10 cellular contexts compared by ENCODE assay signal in genomic region chr9:136170291-136170901, GRCh38. TPM values are rescaled to one million over a fixed set of nuclear protein-coding genes. Genes with fewer than 3 reads are reported as not detected.
DNase-seq lines count a peak whose midpoint lies in the region; ATAC-seq, FAIRE-seq and TF ChIP-seq lines count a peak whose summit lies in the region.
"Had no signal": no experiment of that assay in that cellular context is flagged by ENCODE, and none has a peak within 500 bp of the region (broad histone marks: within the 10 kb centered on the region; RNA-seq: fewer than 3 reads in every experiment).

No MANE protein-coding gene starts in this region.

- H3K36me3 ChIP-seq in cardiac muscle cell, result no peaks in the 10 kb centered on the region

- no peak overlapping the region for H3K27ac Mint-ChIP-seq in activated T-cell treated with anti-CD3 and anti-CD28 coated beads, Interleukin-2, amount 50 U/mL, for 72 hours

- peak; percentile 79 to 84 for ATAC-seq in activated T-cell treated with anti-CD3 and anti-CD28 coated beads, Interleukin-2, amount 50 U/mL, for 72 hours (replicated peaks in 1 of 2)
- ATAC-seq in GM21381 (IDR thresholded peaks at IDR 0.05; ENCODE audit: unreplicated experiment) (no peak), GM19035 (IDR thresholded peaks at IDR 0.05; ENCODE audit: unreplicated experiment) (no peak)

- FAIRE-seq in G401.6 (lab: Jason Lieb, UNC), result peak; percentile 57

- no peaks in the 10 kb centered on the region for H3K27me3 ChIP-seq in cardiac muscle cell

- TF ChIP-seq CTCF in cardiac muscle cell (IDR thresholded peaks at IDR 0.05; ENCODE audit: low read depth, low read length), result peak; percentile 81

- no peak overlapping the region for H3K4me3 Mint-ChIP-seq in activated T-cell treated with anti-CD3 and anti-CD28 coated beads, Interleukin-2, amount 50 U/mL, for 72 hours

- peaks cover 6% of the 10 kb centered on the region for H3K27me3 Mint-ChIP-seq in activated T-cell treated with anti-CD3 and anti-CD28 coated beads, Interleukin-2, amount 50 U/mL, for 72 hours (ENCODE audit: low read depth)

- H3K4me1 Mint-ChIP-seq in activated T-cell treated with anti-CD3 and anti-CD28 coated beads, Interleukin-2, amount 50 U/mL, for 72 hours (ENCODE audit: low read depth), result no peaks in the 10 kb centered on the region

- no peaks in the 10 kb centered on the region for H3K9me3 Mint-ChIP-seq in activated T-cell treated with anti-CD3 and anti-CD28 coated beads, Interleukin-2, amount 50 U/mL, for 72 hours

- no peaks in the 10 kb centered on the region for H3K36me3 Mint-ChIP-seq in activated T-cell treated with anti-CD3 and anti-CD28 coated beads, Interleukin-2, amount 50 U/mL, for 72 hours (ENCODE audit: insufficient read depth in 2 of 2)

- peaks cover 4% of the 10 kb centered on the region for H3K4me1 ChIP-seq in cardiac muscle cell (ENCODE audit: low read depth)

- H3K27ac ChIP-seq in cardiac muscle cell, result no peak overlapping the region
- H3K27ac ChIP-seq: SK-N-MC had no signal

- no peak overlapping the region for H3K4me3 ChIP-seq in cardiac muscle cell
- H3K4me3 ChIP-seq: SK-N-MC had no signal

- no peaks in the 10 kb centered on the region for H3K9me3 ChIP-seq in cardiac muscle cell (ENCODE audit: low read depth)

- DNase-seq in NOMO-1 treated with DMSO at 0.1 percent for 48 hours (lab: John Stamatoyannopoulos, UW; ENCODE audit: unreplicated experiment), result peak; percentile 55
- DNase-seq in activated T-cell treated with anti-CD3 and anti-CD28 coated beads, Interleukin-2, amount 50 U/mL, for 72 hours, result peak; percentile 64 to 74
- DNase-seq in cardiac muscle cell (ENCODE audit: low read depth in 1 of 2, low spot score in 1 of 2), result peak; percentile 22 to 55
- peak; percentile 12 to 44 for DNase-seq in stimulated activated CD4-positive, alpha-beta T cell treated with anti-CD3 and anti-CD28 coated beads, Interleukin-15, amount 100 ng/mL, for 48 hours (ENCODE audit: low read depth in 2 of 2)
- no peak for DNase-seq in COLO829 (ENCODE audit: low spot score)

RNA-seq across cellular contexts. Expression of gene LHX3, which starts 34.5 kb away (rescaled TPM):
- total RNA-seq in activated T-cell treated with anti-CD3 and anti-CD28 coated beads, Interleukin-2, amount 50 U/mL, for 72 hours, result under 1 TPM in 1 of 2 donors, not detected in 1; 0.17 TPM
- total RNA-seq in cardiac muscle cell, result not detected in 2 replicates
- not detected in 2 replicates for polyA plus RNA-seq in cardiac muscle cell
- total RNA-seq: skeletal muscle tissue had no signal

RNA-seq across cellular contexts. Expression of gene TMEM250, which starts 51.7 kb away (rescaled TPM):
- total RNA-seq in activated T-cell treated with anti-CD3 and anti-CD28 coated beads, Interleukin-2, amount 50 U/mL, for 72 hours, result 10 to 100 TPM; 23.1 to 23.5 TPM
- total RNA-seq in cardiac muscle cell, result 29.3 and 41.6 TPM in 2 replicates
- polyA plus RNA-seq in cardiac muscle cell, result 25.6 and 27.0 TPM in 2 replicates

Comparison
In these comparisons a context has a peak if more than half of its experiments do, and no peak if none do; other contexts are left out.
1. ATAC-seq: peak in activated T-cell treated with anti-CD3 and anti-CD28 coated beads, Interleukin-2, amount 50 U/mL, for 72 hours (2 of 2); none in GM21381 (single experiment) and GM19035 (single experiment).